ENCODE assay signal across 1 cellular context in genomic region chr3:108448593-108448992, GRCh38.
TF ChIP-seq lines count a peak whose summit lies in the region.

No MANE protein-coding gene starts in this region.

TF ChIP-seq in HepG2, 621 proteins besides CTCF, POLR2A, EP300 and RAD21 (continued from another document):
- TF ChIP-seq SKIL (CRISPR knock-in tag; IDR thresholded peaks at IDR 0.05; ENCODE audit: borderline replicate concordance) (no peak), FOXK2 (IDR thresholded peaks at IDR 0.05) (no peak), DBP (CRISPR knock-in tag; IDR thresholded peaks at IDR 0.05; ENCODE audit: not compliant biosample characterization) (no peak), TERF1 (CRISPR knock-in tag; IDR thresholded peaks at IDR 0.05) (no peak)
